In the genomic region with DNA sequence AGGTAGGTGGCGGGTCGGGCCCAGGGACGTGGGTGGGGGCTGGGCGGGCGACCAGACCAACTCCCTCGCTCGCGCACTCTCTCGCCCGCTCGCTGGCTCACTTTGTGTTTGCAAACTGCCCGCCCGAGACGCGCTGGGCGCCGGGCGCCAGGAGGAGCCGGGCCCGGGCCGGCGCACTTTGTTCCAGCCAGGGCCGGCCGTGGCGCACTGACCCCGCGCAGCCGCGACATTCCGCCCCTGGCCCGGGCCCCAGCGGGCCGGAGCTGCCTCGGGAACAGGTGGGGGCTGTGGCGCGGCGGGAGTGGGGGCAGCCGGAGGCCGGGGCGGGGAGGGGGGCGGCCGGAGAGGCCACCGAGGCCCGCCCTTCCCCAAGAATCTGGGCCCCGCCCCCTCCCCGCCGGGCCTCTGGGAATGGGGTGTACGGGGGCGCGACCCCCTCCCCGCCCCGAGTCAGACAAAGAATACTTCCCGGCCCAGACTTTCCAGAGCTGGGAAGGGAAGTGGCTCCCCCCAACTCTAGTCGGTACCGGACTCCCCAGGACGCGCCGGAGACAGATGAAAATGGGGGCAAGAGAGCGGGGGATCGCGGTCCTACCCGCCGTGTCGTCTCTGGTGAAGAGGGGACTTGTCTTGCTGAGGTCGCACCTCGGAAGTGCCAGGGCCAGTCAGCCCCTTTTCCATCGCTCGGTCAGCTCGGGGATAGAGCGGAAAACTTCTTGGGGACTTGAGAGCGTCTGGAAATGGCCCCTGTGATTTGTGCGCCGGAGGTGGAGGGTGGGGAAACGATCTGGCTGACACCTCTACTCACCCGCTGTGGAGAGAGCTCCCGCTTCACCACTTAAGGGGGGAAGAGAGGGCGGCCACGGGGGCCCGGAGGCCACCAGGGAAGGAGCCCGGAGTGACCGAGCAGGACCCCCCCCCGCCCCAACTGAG, we compare ENCODE assay signal across 8 cellular contexts. TPM values are rescaled to one million over a fixed set of nuclear protein-coding genes. Genes with fewer than 3 reads are reported as not detected.
DNase-seq lines count a peak whose midpoint lies in the region; ATAC-seq and TF ChIP-seq lines count a peak whose summit lies in the region.

No MANE protein-coding gene starts in this region.

- H3K4me3 Mint-ChIP-seq in CD4-positive, alpha-beta memory T cell: peak overlapping the region; percentile 90 to 96 (median 92)

- peak overlapping the region; percentile 37 for H3K27ac ChIP-seq in CD4-positive, alpha-beta memory T cell (ENCODE audit: low read depth, low read length)
- H3K27ac ChIP-seq in mesodermal cell (ENCODE audit: low read depth, low read length, severe bottlenecking) (no peak overlapping the region), tibial nerve (peak overlapping the region; percentile 77 to 89 (median 78))

- ATAC-seq in GM19397 (IDR thresholded peaks at IDR 0.05; ENCODE audit: unreplicated experiment) (peak; percentile 3), HG03520 (IDR thresholded peaks at IDR 0.05; ENCODE audit: unreplicated experiment) (peak; percentile 18)

- intact Hi-C loops in CD4-positive, alpha-beta memory T cell (cut with micrococcal nuclease): loop anchor here (1.0 to 5.0 kb wide), 4 partner anchors 14 to 121 kb away; no protein-coding TSS in a partner anchor

- no peak for TF ChIP-seq EP300 in tibial nerve (IDR thresholded peaks at IDR 0.05)

- WGBS in mesodermal cell (ENCODE audit: insufficient coverage in 2 of 2), 2 experiments: 0 to 1% methylated on average over 43 to 64 of the region's 82 CpGs
- 0 to 1% methylated on average over 23 to 26 of the region's 82 CpGs for WGBS in tibial nerve, 2 donors

- H3K9me3 Mint-ChIP-seq in CD4-positive, alpha-beta memory T cell: peaks cover 0 to 2% (median 0%) of the 10 kb centered on the region in 8 donors

- H3K4me1 ChIP-seq in CD4-positive, alpha-beta memory T cell (ENCODE audit: insufficient read depth, low read length): peaks cover 37% of the 10 kb centered on the region
- no peaks in the 10 kb centered on the region for H3K4me1 ChIP-seq in endocrine pancreas (ENCODE audit: control insufficient read depth, insufficient read depth, low read length)
- peaks cover 26% of the 10 kb centered on the region for H3K4me1 ChIP-seq in mesodermal cell (ENCODE audit: control insufficient read depth, insufficient read depth, low read length, poor library complexity, severe bottlenecking)
- H3K4me1 ChIP-seq in tibial nerve: peaks cover 0 to 58% (median 14%) of the 10 kb centered on the region in 4 donors

- peak in 4 of 5 donors; percentile 23 to 48 (median 34) for DNase-seq in CD4-positive, alpha-beta memory T cell
- DNase-seq in UCSD-AML1 (lab: John Stamatoyannopoulos, UW; ENCODE audit: unreplicated experiment) (peak; percentile 49), tibial nerve (ENCODE audit: low spot score in 2 of 2) (no peak), NCI-H526 treated with DMSO at 0.1 percent for 48 hours (lab: John Stamatoyannopoulos, UW) (no peak)

- peaks cover 14 to 16% of the 10 kb centered on the region in 2 donors for H3K36me3 Mint-ChIP-seq in CD4-positive, alpha-beta memory T cell

- peaks cover 11 to 52% (median 34%) of the 10 kb centered on the region in 4 donors for H3K4me1 Mint-ChIP-seq in CD4-positive, alpha-beta memory T cell

- peaks cover 17% of the 10 kb centered on the region for H3K27me3 ChIP-seq in CD4-positive, alpha-beta memory T cell (ENCODE audit: insufficient read depth, low read length)
- H3K27me3 ChIP-seq in endocrine pancreas (ENCODE audit: control insufficient read depth, insufficient read depth, low read length): no peaks in the 10 kb centered on the region
- no peaks in the 10 kb centered on the region for H3K27me3 ChIP-seq in tibial nerve

- H3K27me3 Mint-ChIP-seq in CD4-positive, alpha-beta memory T cell: peaks cover 0 to 2% of the 10 kb centered on the region in 2 donors

- peak overlapping the region; percentile 82 for H3K9ac ChIP-seq in endocrine pancreas (ENCODE audit: control insufficient read depth, insufficient read depth, low read length)

- H3K27ac Mint-ChIP-seq in CD4-positive, alpha-beta memory T cell: peak overlapping the region; percentile 65 to 92 (median 86)

- no peak for TF ChIP-seq POLR2A in tibial nerve (IDR thresholded peaks at IDR 0.05)

- TF ChIP-seq CTCF in tibial nerve (IDR thresholded peaks at IDR 0.05): no peak

- peak overlapping the region; percentile 75 to 76 for H3K4me3 ChIP-seq in CD4-positive, alpha-beta memory T cell (ENCODE audit: low read length in 2 of 2)
- H3K4me3 ChIP-seq in endocrine pancreas (ENCODE audit: control insufficient read depth, insufficient read depth, low read length) (peak overlapping the region; percentile 19), mesodermal cell (ENCODE audit: extremely low read depth, insufficient read depth, low read length, poor library complexity, severe bottlenecking) (peak overlapping the region; percentile 69), tibial nerve (peak overlapping the region; percentile 46 to 91 (median 86))

- no peaks in the 10 kb centered on the region for H3K36me3 ChIP-seq in CD4-positive, alpha-beta memory T cell (ENCODE audit: insufficient read depth, low read length)
- no peaks in the 10 kb centered on the region for H3K36me3 ChIP-seq in endocrine pancreas (ENCODE audit: control insufficient read depth, insufficient read depth, low read length)
- H3K36me3 ChIP-seq in mesodermal cell (ENCODE audit: control insufficient read depth, insufficient read depth, low read length): peaks cover 14% of the 10 kb centered on the region
- H3K36me3 ChIP-seq in tibial nerve: peaks cover 0 to 12% (median 0%) of the 10 kb centered on the region in 3 donors

- H3K9me3 ChIP-seq in CD4-positive, alpha-beta memory T cell (ENCODE audit: control insufficient read depth in 1 of 2, low read length in 2 of 2): no peaks in the 10 kb centered on the region
- H3K9me3 ChIP-seq in endocrine pancreas (ENCODE audit: control insufficient read depth, low read length) (no peaks in the 10 kb centered on the region), mesodermal cell (ENCODE audit: control insufficient read depth, low read length) (no peaks in the 10 kb centered on the region), tibial nerve (no peaks in the 10 kb centered on the region)

- CTCF ChIA-PET in CD4-positive, alpha-beta memory T cell (lab: Charles Lee; ENCODE audit: partially characterized antibody): interaction anchor here (1.5 kb wide), 1 partner anchor 123 kb away, joined by 4 read pairs; no protein-coding TSS in a partner anchor

- POLR2A ChIA-PET in CD4-positive, alpha-beta memory T cell (lab: Charles Lee; ENCODE audit: partially characterized antibody): interaction anchor here (0.7 to 2.4 kb wide), 4 partner anchors 10 to 121 kb away, joined by 4 to 11 read pairs (median 6); no protein-coding TSS in a partner anchor

RNA-seq across cellular contexts. Expression of gene FOXP4, which starts 1.0 kb away (rescaled TPM):
- 1 to 10 TPM; 7.4 to 7.8 TPM for total RNA-seq in CD4-positive, alpha-beta memory T cell
- 1 to 10 TPM in 1 of 2 donors, under 1 TPM in 1; 0.08 to 1.6 TPM for polyA plus RNA-seq in CD4-positive, alpha-beta memory T cell
- 26.7 TPM for polyA plus RNA-seq in mesodermal cell (2013, experiment 1 of 2)
- polyA plus RNA-seq in mesodermal cell (2013, experiment 2 of 2): 25.3 TPM
- total RNA-seq in tibial nerve: 10 to 100 TPM; 11.1 to 16.2 (median 14.7) TPM

Comparison
In these comparisons a context has a peak if more than half of its experiments do, and no peak if none do; other contexts are left out.
1. DNase-seq: peak in CD4-positive, alpha-beta memory T cell (4 of 5) and UCSD-AML1 (single experiment); none in tibial nerve (0 of 2) and NCI-H526 treated with DMSO at 0.1 percent for 48 hours (single experiment).
2. H3K4me3 ChIP-seq: peak in every context shown above with its lines; median percentile 86 in tibial nerve; 76 in CD4-positive, alpha-beta memory T cell; 69 in mesodermal cell; 19 in endocrine pancreas.